In genomic region chr12:25241171-25242020, GRCh38 we compare ENCODE assay signal across 8 cellular contexts. TPM values are rescaled to one million over a fixed set of nuclear protein-coding genes. Genes with fewer than 3 reads are reported as not detected.
A peak's percentile ranks its signal among the peaks of the same experiment; 100 is the strongest.
DNase-seq lines count a peak whose midpoint lies in the region; ATAC-seq and TF ChIP-seq lines count a peak whose summit lies in the region.

No MANE protein-coding gene starts in this region.

- DNase-seq in NCI-H2107 treated with DMSO at 0.1 percent for 48 hours (lab: John Stamatoyannopoulos, UW; ENCODE audit: unreplicated experiment) (peak; percentile 7), NCI-H2107 (lab: John Stamatoyannopoulos, UW) (no peak), GM20000 (ENCODE audit: low spot score) (peak; percentile 32), NCI-H1417 (lab: John Stamatoyannopoulos, UW) (peak in 2 of 3 experiments; percentile 36 to 64), astrocyte of the cerebellum (ENCODE audit: low read depth) (peak; percentile 49), kidney epithelial cell (ENCODE audit: low read depth) (no peak), upper lobe of left lung (no peak)

- no peaks in the 10 kb centered on the region for H3K4me1 ChIP-seq in upper lobe of left lung

- no peak overlapping the region for H3K27ac ChIP-seq in upper lobe of left lung

- TF ChIP-seq POLR2A in upper lobe of left lung (IDR thresholded peaks at IDR 0.05): no peak

- ATAC-seq in upper lobe of left lung (ENCODE audit: low FRiP score in 2 of 2): peak in 1 of 2 donors; percentile 68
- no peak for ATAC-seq in HG02623 (IDR thresholded peaks at IDR 0.05; ENCODE audit: unreplicated experiment)

- no peaks in the 10 kb centered on the region for H3K9me3 ChIP-seq in upper lobe of left lung

- H3K27me3 ChIP-seq in kidney epithelial cell (ENCODE audit: control insufficient read depth, insufficient read depth, low read length): no peaks in the 10 kb centered on the region
- no peaks in the 10 kb centered on the region for H3K27me3 ChIP-seq in upper lobe of left lung

- TF ChIP-seq CTCF in GM20000 (IDR thresholded peaks at IDR 0.05; ENCODE audit: extremely low read depth, missing control alignments): peak; percentile 31
- TF ChIP-seq CTCF in astrocyte of the cerebellum (IDR thresholded peaks at IDR 0.05; ENCODE audit: low read depth, low read length, missing control alignments): peak; percentile 51
- TF ChIP-seq CTCF in kidney epithelial cell (IDR thresholded peaks at IDR 0.05; ENCODE audit: insufficient read depth, low read length, poor library complexity, severe bottlenecking): peak; percentile 46
- TF ChIP-seq CTCF in upper lobe of left lung (IDR thresholded peaks at IDR 0.05): peak in 5 of 6 experiments; percentile 31 to 52 (median 50)

- no peak overlapping the region for H3K4me3 ChIP-seq in astrocyte of the cerebellum (ENCODE audit: low read depth, low read length)
- H3K4me3 ChIP-seq in kidney epithelial cell (ENCODE audit: low read depth, low read length): no peak overlapping the region
- H3K4me3 ChIP-seq in upper lobe of left lung: no peak overlapping the region

- no peak for TF ChIP-seq EP300 in upper lobe of left lung (IDR thresholded peaks at IDR 0.05)

- in situ Hi-C loops in astrocyte of the cerebellum (cut with HindIII; ENCODE audit: low sequenced_read_pairs): no loop called here

- 42 to 43% methylated on average over 6 of the region's 6 CpGs for WGBS in upper lobe of left lung, 2 donors

- H3K36me3 ChIP-seq in kidney epithelial cell (ENCODE audit: control insufficient read depth, insufficient read depth, low read length) (peaks cover 2% of the 10 kb centered on the region), upper lobe of left lung (peaks cover 0 to 17% (median 0%) of the 10 kb centered on the region in 4 donors)

RNA-seq across cellular contexts. Expression of gene KRAS, which starts 9.3 kb away (rescaled TPM):
- total RNA-seq in kidney epithelial cell (23.0 and 24.0 TPM in 2 replicates), upper lobe of left lung (10 to 100 TPM; 10.4 to 32.9 (median 20.6) TPM)

RNA-seq across cellular contexts. Expression of gene ETFRF1, which starts 46.4 kb away (rescaled TPM):
- total RNA-seq in kidney epithelial cell: 13.3 and 17.6 TPM in 2 replicates
- 10 to 100 TPM in 5 of 6 donors, 1 to 10 TPM in 1; 5.2 to 48.4 (median 20.5) TPM for total RNA-seq in upper lobe of left lung

RNA-seq across cellular contexts. Expression of gene DNAI7, which starts 46.4 kb away (rescaled TPM):
- total RNA-seq in kidney epithelial cell: 0.07 TPM in 1 of 2 replicates, not detected in the other
- total RNA-seq in upper lobe of left lung: 10 to 100 TPM in 1 of 6 donors, 1 to 10 TPM in 4, under 1 TPM in 1; 0.72 to 22.3 (median 4.1) TPM

Comparison
In these comparisons a context has a peak if more than half of its experiments do, and no peak if none do; other contexts are left out.
1. DNase-seq: peak in NCI-H2107 treated with DMSO at 0.1 percent for 48 hours (single experiment), GM20000 (single experiment), NCI-H1417 (2 of 3) and astrocyte of the cerebellum (single experiment); none in NCI-H2107 (single experiment), kidney epithelial cell (single experiment) and upper lobe of left lung (0 of 2).
2. Peak in every context shown above with its lines, with median percentiles within 50 percentile points of each other: CTCF ChIP-seq.